1 cellular context compared by ENCODE assay signal in the genomic region with DNA sequence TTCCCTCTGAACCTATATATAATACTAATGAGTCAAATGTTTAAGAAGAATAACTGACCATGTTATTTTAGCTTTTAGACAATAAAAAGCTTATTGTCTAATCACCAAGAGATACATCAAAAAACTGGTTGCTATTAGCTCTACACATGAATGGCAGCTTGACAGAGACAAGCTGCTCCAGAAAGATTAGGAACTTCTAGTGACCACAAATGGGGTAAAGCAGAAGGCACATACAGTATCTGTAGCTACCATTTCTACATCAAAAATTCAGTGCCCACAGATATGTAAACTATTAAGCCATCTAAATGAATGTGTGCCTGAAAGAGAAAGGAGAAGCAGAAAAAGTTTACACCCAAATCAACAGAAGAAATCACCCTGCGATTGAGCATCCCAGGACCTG.
TF ChIP-seq lines count a peak whose summit lies in the region.

No MANE protein-coding gene starts in this region.

TF ChIP-seq in K562, 482 proteins besides CTCF, POLR2A, EP300 and RAD21 (continued from another document and continues in another):
- TF ChIP-seq, protein P1, sequence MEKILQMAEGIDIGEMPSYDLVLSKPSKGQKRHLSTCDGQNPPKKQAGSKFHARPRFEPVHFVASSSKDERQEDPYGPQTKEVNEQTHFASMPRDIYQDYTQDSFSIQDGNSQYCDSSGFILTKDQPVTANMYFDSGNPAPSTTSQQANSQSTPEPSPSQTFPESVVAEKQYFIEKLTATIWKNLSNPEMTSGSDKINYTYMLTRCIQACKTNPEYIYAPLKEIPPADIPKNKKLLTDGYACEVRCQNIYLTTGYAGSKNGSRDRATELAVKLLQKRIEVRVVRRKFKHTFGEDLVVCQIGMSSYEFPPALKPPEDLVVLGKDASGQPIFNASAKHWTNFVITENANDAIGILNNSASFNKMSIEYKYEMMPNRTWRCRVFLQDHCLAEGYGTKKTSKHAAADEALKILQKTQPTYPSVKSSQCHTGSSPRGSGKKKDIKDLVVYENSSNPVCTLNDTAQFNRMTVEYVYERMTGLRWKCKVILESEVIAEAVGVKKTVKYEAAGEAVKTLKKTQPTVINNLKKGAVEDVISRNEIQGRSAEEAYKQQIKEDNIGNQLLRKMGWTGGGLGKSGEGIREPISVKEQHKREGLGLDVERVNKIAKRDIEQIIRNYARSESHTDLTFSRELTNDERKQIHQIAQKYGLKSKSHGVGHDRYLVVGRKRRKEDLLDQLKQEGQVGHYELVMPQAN (IDR thresholded peaks at IDR 0.05; ENCODE audit: borderline replicate concordance), result no peak
- TF ChIP-seq XRCC5 (IDR thresholded peaks at IDR 0.05; ENCODE audit: low read depth, low read length) (no peak), ZBTB8A (IDR thresholded peaks at IDR 0.05; ENCODE audit: partially characterized antibody) (no peak), DDX20 (tag; IDR thresholded peaks at IDR 0.05; ENCODE audit: low read depth) (no peak), SLC30A9 (CRISPR knock-in tag; IDR thresholded peaks at IDR 0.05) (no peak), LARP7 (IDR thresholded peaks at IDR 0.05) (no peak), EHMT2 (IDR thresholded peaks at IDR 0.05) (no peak), SMARCA4 (IDR thresholded peaks at IDR 0.05) (peak; percentile 72), DMBX1 (CRISPR knock-in tag; IDR thresholded peaks at IDR 0.05; ENCODE audit: borderline replicate concordance) (no peak), HNRNPK (IDR thresholded peaks at IDR 0.05; ENCODE audit: low read depth, low read length, poor library complexity, severe bottlenecking) (no peak), HLTF (IDR thresholded peaks at IDR 0.05) (no peak), FIP1L1 (IDR thresholded peaks at IDR 0.05; ENCODE audit: low read depth, low read length, poor library complexity, severe bottlenecking) (no peak), CBX2 (IDR thresholded peaks at IDR 0.05; ENCODE audit: insufficient read depth, low read length, poor library complexity, severe bottlenecking) (no peak), CAMTA2 (CRISPR knock-in tag; conservative IDR thresholded peaks at IDR 0.05) (no peak), ERF (CRISPR knock-in tag; IDR thresholded peaks at IDR 0.05) (no peak), TCF3 (CRISPR knock-in tag; IDR thresholded peaks at IDR 0.05) (peak; percentile 88), HNRNPL (IDR thresholded peaks at IDR 0.05; ENCODE audit: low read depth, low read length) (no peak), NFIX (CRISPR knock-in tag; IDR thresholded peaks at IDR 0.05; ENCODE audit: low read depth) (no peak), IFI16 (CRISPR knock-in tag; IDR thresholded peaks at IDR 0.05) (no peak), CHD4 (IDR thresholded peaks at IDR 0.05; ENCODE audit: insufficient read depth, insufficient replicate concordance, low read depth, low read length, poor library complexity, severe bottlenecking) (no peak), CBFA2T3 (IDR thresholded peaks at IDR 0.05) (peak; percentile 89), ZNF184 (CRISPR knock-in tag; IDR thresholded peaks at IDR 0.05) (no peak), STAT5B (CRISPR knock-in tag; IDR thresholded peaks at IDR 0.05) (no peak), ZFP36 (IDR thresholded peaks at IDR 0.05; ENCODE audit: low read depth, low read length, partially characterized antibody) (no peak), KLF6 (CRISPR knock-in tag; IDR thresholded peaks at IDR 0.05; ENCODE audit: borderline replicate concordance) (no peak), CEBPB (tag; IDR thresholded peaks at IDR 0.05) (no peak), ARNT (IDR thresholded peaks at IDR 0.05) (no peak), SPI1 (IDR thresholded peaks at IDR 0.05; ENCODE audit: borderline replicate concordance, low read depth, low read length) (0 out of 2 replicates have a peak, but pooled peaks have one; percentile 7), RBM14 (IDR thresholded peaks at IDR 0.05; ENCODE audit: borderline replicate concordance, insufficient read depth, low read depth, low read length) (no peak), TEAD4 (IDR thresholded peaks at IDR 0.05; ENCODE audit: low read length) (peak; percentile 96), TEAD4 (CRISPR knock-in tag; IDR thresholded peaks at IDR 0.05; ENCODE audit: borderline replicate concordance) (no peak), NCOA1 (IDR thresholded peaks at IDR 0.05; ENCODE audit: low read depth) (no peak), DPF2 (IDR thresholded peaks at IDR 0.05) (peak; percentile 58; the same call in 1 of the 2 replicates), MAFF (IDR thresholded peaks at IDR 0.05; ENCODE audit: low read length) (no peak), MXI1 (IDR thresholded peaks at IDR 0.05; ENCODE audit: low read depth, low read length) (no peak), KAT8 (IDR thresholded peaks at IDR 0.05; ENCODE audit: low read depth) (no peak)
- TF ChIP-seq, protein P2, sequence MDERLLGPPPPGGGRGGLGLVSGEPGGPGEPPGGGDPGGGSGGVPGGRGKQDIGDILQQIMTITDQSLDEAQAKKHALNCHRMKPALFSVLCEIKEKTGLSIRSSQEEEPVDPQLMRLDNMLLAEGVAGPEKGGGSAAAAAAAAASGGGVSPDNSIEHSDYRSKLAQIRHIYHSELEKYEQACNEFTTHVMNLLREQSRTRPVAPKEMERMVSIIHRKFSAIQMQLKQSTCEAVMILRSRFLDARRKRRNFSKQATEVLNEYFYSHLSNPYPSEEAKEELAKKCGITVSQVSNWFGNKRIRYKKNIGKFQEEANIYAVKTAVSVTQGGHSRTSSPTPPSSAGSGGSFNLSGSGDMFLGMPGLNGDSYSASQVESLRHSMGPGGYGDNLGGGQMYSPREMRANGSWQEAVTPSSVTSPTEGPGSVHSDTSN (CRISPR knock-in tag; IDR thresholded peaks at IDR 0.05; ENCODE audit: low read depth), result no peak
- TF ChIP-seq, protein P2 (tag; conservative IDR thresholded peaks at IDR 0.05; ENCODE audit: low read depth), result peak; percentile 28; the same call in 1 of the 2 replicates
- TF ChIP-seq, protein P3, sequence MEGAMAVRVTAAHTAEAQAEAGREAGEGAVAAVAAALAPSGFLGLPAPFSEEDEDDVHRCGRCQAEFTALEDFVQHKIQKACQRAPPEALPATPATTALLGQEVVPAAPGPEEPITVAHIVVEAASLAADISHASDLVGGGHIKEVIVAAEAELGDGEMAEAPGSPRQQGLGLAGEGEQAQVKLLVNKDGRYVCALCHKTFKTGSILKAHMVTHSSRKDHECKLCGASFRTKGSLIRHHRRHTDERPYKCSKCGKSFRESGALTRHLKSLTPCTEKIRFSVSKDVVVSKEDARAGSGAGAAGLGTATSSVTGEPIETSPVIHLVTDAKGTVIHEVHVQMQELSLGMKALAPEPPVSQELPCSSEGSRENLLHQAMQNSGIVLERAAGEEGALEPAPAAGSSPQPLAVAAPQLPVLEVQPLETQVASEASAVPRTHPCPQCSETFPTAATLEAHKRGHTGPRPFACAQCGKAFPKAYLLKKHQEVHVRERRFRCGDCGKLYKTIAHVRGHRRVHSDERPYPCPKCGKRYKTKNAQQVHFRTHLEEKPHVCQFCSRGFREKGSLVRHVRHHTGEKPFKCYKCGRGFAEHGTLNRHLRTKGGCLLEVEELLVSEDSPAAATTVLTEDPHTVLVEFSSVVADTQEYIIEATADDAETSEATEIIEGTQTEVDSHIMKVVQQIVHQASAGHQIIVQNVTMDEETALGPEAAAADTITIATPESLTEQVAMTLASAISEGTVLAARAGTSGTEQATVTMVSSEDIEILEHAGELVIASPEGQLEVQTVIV (CRISPR knock-in tag; IDR thresholded peaks at IDR 0.05; ENCODE audit: borderline replicate concordance), result no peak
- TF ChIP-seq, protein P4, sequence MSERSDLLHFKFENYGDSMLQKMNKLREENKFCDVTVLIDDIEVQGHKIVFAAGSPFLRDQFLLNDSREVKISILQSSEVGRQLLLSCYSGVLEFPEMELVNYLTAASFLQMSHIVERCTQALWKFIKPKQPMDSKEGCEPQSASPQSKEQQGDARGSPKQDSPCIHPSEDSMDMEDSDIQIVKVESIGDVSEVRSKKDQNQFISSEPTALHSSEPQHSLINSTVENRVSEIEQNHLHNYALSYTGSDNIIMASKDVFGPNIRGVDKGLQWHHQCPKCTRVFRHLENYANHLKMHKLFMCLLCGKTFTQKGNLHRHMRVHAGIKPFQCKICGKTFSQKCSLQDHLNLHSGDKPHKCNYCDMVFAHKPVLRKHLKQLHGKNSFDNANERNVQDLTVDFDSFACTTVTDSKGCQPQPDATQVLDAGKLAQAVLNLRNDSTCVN (CRISPR knock-in tag; IDR thresholded peaks at IDR 0.05), result no peak
- TF ChIP-seq, protein P5, sequence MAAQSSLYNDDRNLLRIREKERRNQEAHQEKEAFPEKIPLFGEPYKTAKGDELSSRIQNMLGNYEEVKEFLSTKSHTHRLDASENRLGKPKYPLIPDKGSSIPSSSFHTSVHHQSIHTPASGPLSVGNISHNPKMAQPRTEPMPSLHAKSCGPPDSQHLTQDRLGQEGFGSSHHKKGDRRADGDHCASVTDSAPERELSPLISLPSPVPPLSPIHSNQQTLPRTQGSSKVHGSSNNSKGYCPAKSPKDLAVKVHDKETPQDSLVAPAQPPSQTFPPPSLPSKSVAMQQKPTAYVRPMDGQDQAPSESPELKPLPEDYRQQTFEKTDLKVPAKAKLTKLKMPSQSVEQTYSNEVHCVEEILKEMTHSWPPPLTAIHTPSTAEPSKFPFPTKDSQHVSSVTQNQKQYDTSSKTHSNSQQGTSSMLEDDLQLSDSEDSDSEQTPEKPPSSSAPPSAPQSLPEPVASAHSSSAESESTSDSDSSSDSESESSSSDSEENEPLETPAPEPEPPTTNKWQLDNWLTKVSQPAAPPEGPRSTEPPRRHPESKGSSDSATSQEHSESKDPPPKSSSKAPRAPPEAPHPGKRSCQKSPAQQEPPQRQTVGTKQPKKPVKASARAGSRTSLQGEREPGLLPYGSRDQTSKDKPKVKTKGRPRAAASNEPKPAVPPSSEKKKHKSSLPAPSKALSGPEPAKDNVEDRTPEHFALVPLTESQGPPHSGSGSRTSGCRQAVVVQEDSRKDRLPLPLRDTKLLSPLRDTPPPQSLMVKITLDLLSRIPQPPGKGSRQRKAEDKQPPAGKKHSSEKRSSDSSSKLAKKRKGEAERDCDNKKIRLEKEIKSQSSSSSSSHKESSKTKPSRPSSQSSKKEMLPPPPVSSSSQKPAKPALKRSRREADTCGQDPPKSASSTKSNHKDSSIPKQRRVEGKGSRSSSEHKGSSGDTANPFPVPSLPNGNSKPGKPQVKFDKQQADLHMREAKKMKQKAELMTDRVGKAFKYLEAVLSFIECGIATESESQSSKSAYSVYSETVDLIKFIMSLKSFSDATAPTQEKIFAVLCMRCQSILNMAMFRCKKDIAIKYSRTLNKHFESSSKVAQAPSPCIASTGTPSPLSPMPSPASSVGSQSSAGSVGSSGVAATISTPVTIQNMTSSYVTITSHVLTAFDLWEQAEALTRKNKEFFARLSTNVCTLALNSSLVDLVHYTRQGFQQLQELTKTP (IDR thresholded peaks at IDR 0.05; ENCODE audit: low read depth in 1 of 2, partially characterized antibody in 2 of 2), result no peak
- TF ChIP-seq, protein P6, sequence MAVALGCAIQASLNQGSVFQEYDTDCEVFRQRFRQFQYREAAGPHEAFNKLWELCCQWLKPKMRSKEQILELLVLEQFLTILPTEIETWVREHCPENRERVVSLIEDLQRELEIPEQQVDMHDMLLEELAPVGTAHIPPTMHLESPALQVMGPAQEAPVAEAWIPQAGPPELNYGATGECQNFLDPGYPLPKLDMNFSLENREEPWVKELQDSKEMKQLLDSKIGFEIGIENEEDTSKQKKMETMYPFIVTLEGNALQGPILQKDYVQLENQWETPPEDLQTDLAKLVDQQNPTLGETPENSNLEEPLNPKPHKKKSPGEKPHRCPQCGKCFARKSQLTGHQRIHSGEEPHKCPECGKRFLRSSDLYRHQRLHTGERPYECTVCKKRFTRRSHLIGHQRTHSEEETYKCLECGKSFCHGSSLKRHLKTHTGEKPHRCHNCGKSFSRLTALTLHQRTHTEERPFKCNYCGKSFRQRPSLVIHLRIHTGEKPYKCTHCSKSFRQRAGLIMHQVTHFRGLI (CRISPR knock-in tag; IDR thresholded peaks at IDR 0.05), result no peak
- TF ChIP-seq, protein P7, sequence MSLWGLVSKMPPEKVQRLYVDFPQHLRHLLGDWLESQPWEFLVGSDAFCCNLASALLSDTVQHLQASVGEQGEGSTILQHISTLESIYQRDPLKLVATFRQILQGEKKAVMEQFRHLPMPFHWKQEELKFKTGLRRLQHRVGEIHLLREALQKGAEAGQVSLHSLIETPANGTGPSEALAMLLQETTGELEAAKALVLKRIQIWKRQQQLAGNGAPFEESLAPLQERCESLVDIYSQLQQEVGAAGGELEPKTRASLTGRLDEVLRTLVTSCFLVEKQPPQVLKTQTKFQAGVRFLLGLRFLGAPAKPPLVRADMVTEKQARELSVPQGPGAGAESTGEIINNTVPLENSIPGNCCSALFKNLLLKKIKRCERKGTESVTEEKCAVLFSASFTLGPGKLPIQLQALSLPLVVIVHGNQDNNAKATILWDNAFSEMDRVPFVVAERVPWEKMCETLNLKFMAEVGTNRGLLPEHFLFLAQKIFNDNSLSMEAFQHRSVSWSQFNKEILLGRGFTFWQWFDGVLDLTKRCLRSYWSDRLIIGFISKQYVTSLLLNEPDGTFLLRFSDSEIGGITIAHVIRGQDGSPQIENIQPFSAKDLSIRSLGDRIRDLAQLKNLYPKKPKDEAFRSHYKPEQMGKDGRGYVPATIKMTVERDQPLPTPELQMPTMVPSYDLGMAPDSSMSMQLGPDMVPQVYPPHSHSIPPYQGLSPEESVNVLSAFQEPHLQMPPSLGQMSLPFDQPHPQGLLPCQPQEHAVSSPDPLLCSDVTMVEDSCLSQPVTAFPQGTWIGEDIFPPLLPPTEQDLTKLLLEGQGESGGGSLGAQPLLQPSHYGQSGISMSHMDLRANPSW (CRISPR knock-in tag; IDR thresholded peaks at IDR 0.05), result no peak
- TF ChIP-seq, protein P8, sequence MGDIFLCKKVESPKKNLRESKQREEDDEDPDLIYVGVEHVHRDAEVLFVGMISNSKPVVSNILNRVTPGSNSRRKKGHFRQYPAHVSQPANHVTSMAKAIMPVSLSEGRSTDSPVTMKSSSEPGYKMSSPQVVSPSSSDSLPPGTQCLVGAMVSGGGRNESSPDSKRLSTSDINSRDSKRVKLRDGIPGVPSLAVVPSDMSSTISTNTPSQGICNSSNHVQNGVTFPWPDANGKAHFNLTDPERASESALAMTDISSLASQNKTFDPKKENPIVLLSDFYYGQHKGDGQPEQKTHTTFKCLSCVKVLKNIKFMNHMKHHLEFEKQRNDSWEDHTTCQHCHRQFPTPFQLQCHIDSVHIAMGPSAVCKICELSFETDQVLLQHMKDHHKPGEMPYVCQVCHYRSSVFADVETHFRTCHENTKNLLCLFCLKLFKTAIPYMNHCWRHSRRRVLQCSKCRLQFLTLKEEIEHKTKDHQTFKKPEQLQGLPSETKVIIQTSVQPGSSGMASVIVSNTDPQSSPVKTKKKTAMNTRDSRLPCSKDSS (IDR thresholded peaks at IDR 0.05; ENCODE audit: low read depth, partially characterized antibody), result no peak
